1 cellular context compared by ENCODE assay signal in the genomic region with DNA sequence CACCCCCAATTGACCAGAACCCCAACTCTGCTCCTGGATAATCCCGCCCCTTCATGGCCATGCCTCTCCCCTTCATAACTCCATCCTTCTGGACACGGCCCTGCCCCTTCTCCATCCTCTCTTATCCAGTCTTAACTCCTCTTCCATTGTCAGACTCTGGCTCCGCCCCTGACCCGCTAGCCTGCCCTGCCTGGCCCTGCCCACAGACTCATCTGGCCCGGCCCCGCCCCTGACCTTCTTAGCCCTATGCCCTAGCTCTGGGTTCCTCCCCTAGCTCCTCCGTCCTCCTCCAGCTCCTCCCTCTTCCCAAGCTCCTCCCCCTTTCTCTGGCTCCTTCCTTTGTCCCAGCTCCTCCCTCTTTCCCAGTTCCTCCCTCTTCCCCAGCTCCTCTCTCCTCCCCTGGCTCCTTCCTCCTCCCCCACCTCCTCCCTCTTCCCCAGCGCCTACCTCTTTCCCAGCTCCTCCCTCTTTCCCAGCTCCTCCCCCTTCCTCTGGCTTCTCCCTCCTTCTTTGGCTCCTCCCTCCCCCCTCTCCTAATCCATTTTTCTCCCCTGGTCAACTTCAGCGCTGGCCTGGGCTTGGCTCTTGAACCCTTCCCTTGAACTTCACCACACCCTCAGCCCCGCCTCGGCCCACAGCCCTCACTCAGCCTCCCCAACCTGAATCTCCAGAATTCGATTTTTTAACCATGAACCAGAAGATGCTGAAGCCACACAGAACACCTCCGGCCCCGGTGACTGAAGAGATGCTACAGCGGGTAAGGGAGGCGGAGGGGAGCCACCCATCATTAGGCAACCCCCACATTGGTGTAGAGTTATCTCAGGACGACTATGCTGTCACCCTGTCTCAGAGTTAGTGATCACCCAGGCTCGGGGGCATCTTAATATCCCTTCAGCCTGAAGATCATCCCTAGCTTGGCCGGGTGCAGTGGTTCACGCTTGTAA.
TF ChIP-seq lines count a peak whose summit lies in the region.

No MANE protein-coding gene starts in this region.

TF ChIP-seq in K562, 482 proteins besides CTCF, POLR2A, EP300 and RAD21 (continued from another document and continues in another):
- no peak for TF ChIP-seq ZBTB11 (CRISPR knock-in tag; IDR thresholded peaks at IDR 0.05)
- TF ChIP-seq E2F8 (IDR thresholded peaks at IDR 0.05; ENCODE audit: low read depth, partially characterized antibody), result peak; percentile 77
- no peak for TF ChIP-seq ZNF134 (CRISPR knock-in tag; conservative IDR thresholded peaks at IDR 0.05)
- no peak for TF ChIP-seq KLF13 (tag; IDR thresholded peaks at IDR 0.05; ENCODE audit: borderline replicate concordance, low read depth)
- no peak for TF ChIP-seq ZNF146 (CRISPR knock-in tag; IDR thresholded peaks at IDR 0.05; ENCODE audit: unreplicated experiment)
- no peak for TF ChIP-seq FIP1L1 (IDR thresholded peaks at IDR 0.05; ENCODE audit: low read depth, low read length, poor library complexity, severe bottlenecking)
- TF ChIP-seq MCM5 (IDR thresholded peaks at IDR 0.05; ENCODE audit: low read depth), result no peak
- no peak for TF ChIP-seq NR2C1 (IDR thresholded peaks at IDR 0.05)
- TF ChIP-seq NR2C1 (tag; IDR thresholded peaks at IDR 0.05), result no peak
- peak; percentile 35 to 68; a peak in 3 of 4 replicates for TF ChIP-seq FOXK2 (conservative IDR thresholded peaks at IDR 0.05 in 1 of 2, IDR thresholded peaks at IDR 0.05 in 1 of 2; ENCODE audit: low read depth in 2 of 2)
- no peak for TF ChIP-seq ZNF347 (CRISPR knock-in tag; IDR thresholded peaks at IDR 0.05; ENCODE audit: low read depth)
- TF ChIP-seq, protein P1, sequence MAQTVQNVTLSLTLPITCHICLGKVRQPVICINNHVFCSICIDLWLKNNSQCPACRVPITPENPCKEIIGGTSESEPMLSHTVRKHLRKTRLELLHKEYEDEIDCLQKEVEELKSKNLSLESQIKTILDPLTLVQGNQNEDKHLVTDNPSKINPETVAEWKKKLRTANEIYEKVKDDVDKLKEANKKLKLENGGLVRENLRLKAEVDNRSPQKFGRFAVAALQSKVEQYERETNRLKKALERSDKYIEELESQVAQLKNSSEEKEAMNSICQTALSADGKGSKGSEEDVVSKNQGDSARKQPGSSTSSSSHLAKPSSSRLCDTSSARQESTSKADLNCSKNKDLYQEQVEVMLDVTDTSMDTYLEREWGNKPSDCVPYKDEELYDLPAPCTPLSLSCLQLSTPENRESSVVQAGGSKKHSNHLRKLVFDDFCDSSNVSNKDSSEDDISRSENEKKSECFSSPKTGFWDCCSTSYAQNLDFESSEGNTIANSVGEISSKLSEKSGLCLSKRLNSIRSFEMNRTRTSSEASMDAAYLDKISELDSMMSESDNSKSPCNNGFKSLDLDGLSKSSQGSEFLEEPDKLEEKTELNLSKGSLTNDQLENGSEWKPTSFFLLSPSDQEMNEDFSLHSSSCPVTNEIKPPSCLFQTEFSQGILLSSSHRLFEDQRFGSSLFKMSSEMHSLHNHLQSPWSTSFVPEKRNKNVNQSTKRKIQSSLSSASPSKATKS (CRISPR knock-in tag; IDR thresholded peaks at IDR 0.05), result no peak
- no peak for TF ChIP-seq MLX (CRISPR knock-in tag; conservative IDR thresholded peaks at IDR 0.05)
- no peak for TF ChIP-seq KAT7 (CRISPR knock-in tag; IDR thresholded peaks at IDR 0.05; ENCODE audit: borderline replicate concordance)
- TF ChIP-seq PPARD (CRISPR knock-in tag; IDR thresholded peaks at IDR 0.05), result no peak
- peak; percentile 97 for TF ChIP-seq LARP7 (IDR thresholded peaks at IDR 0.05)
- TF ChIP-seq ATF6 (CRISPR knock-in tag; IDR thresholded peaks at IDR 0.05), result no peak
- TF ChIP-seq, protein P2, sequence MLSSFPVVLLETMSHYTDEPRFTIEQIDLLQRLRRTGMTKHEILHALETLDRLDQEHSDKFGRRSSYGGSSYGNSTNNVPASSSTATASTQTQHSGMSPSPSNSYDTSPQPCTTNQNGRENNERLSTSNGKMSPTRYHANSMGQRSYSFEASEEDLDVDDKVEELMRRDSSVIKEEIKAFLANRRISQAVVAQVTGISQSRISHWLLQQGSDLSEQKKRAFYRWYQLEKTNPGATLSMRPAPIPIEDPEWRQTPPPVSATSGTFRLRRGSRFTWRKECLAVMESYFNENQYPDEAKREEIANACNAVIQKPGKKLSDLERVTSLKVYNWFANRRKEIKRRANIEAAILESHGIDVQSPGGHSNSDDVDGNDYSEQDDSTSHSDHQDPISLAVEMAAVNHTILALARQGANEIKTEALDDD (IDR thresholded peaks at IDR 0.05), result 0 out of 2 replicates have a peak, but pooled peaks have one; percentile 23
- TF ChIP-seq ZNF165 (CRISPR knock-in tag; IDR thresholded peaks at IDR 0.05; ENCODE audit: borderline replicate concordance), result no peak
- TF ChIP-seq CBFA2T2 (conservative IDR thresholded peaks at IDR 0.05), result no peak
- TF ChIP-seq TAF1 (IDR thresholded peaks at IDR 0.05; ENCODE audit: control insufficient read depth, extremely low read depth, insufficient read depth, low read length, severe bottlenecking), result no peak
- no peak for TF ChIP-seq DMBX1 (CRISPR knock-in tag; IDR thresholded peaks at IDR 0.05; ENCODE audit: borderline replicate concordance)
- TF ChIP-seq BRD4 (IDR thresholded peaks at IDR 0.05), result no peak
- TF ChIP-seq TSC22D4 (tag; IDR thresholded peaks at IDR 0.05), result no peak
- TF ChIP-seq ZNF668 (CRISPR knock-in tag; IDR thresholded peaks at IDR 0.05), result no peak
- TF ChIP-seq MCM3 (IDR thresholded peaks at IDR 0.05), result no peak
- peak; percentile 55; the same call in 1 of the 2 replicates for TF ChIP-seq MTA3 (IDR thresholded peaks at IDR 0.05; ENCODE audit: borderline replicate concordance)
- no peak for TF ChIP-seq NUFIP1 (IDR thresholded peaks at IDR 0.05; ENCODE audit: partially characterized antibody)
- TF ChIP-seq, protein P3, sequence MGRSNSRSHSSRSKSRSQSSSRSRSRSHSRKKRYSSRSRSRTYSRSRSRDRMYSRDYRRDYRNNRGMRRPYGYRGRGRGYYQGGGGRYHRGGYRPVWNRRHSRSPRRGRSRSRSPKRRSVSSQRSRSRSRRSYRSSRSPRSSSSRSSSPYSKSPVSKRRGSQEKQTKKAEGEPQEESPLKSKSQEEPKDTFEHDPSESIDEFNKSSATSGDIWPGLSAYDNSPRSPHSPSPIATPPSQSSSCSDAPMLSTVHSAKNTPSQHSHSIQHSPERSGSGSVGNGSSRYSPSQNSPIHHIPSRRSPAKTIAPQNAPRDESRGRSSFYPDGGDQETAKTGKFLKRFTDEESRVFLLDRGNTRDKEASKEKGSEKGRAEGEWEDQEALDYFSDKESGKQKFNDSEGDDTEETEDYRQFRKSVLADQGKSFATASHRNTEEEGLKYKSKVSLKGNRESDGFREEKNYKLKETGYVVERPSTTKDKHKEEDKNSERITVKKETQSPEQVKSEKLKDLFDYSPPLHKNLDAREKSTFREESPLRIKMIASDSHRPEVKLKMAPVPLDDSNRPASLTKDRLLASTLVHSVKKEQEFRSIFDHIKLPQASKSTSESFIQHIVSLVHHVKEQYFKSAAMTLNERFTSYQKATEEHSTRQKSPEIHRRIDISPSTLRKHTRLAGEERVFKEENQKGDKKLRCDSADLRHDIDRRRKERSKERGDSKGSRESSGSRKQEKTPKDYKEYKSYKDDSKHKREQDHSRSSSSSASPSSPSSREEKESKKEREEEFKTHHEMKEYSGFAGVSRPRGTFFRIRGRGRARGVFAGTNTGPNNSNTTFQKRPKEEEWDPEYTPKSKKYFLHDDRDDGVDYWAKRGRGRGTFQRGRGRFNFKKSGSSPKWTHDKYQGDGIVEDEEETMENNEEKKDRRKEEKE (IDR thresholded peaks at IDR 0.05; ENCODE audit: borderline replicate concordance in 1 of 2, control insufficient read depth in 1 of 2, low read depth in 2 of 2, low read length in 1 of 2), result no peak
- no peak for TF ChIP-seq E2F4 (CRISPR knock-in tag; IDR thresholded peaks at IDR 0.05; ENCODE audit: low read depth)
- TF ChIP-seq CHD4 (IDR thresholded peaks at IDR 0.05; ENCODE audit: insufficient read depth, insufficient replicate concordance, low read depth, low read length, poor library complexity, severe bottlenecking), result no peak
- peak; percentile 18; the same call in 1 of the 2 replicates for TF ChIP-seq ATF7 (IDR thresholded peaks at IDR 0.05)
- no peak for TF ChIP-seq PHTF2 (CRISPR knock-in tag; IDR thresholded peaks at IDR 0.05)
- no peak for TF ChIP-seq YBX1 (IDR thresholded peaks at IDR 0.05)
- no peak for TF ChIP-seq ZBTB1 (CRISPR knock-in tag; IDR thresholded peaks at IDR 0.05; ENCODE audit: borderline replicate concordance, low read depth)
- TF ChIP-seq POLR2H (tag; IDR thresholded peaks at IDR 0.05; ENCODE audit: low read depth), result no peak
- peak; percentile 91 for TF ChIP-seq PKNOX1 (IDR thresholded peaks at IDR 0.05)
- TF ChIP-seq POU5F1 (IDR thresholded peaks at IDR 0.05; ENCODE audit: borderline replicate concordance, low read depth, low read length, partially characterized antibody), result no peak
- no peak for TF ChIP-seq WHSC1 (IDR thresholded peaks at IDR 0.05; ENCODE audit: low read length)
